25 cellular contexts compared by ENCODE assay signal in the genomic region with DNA sequence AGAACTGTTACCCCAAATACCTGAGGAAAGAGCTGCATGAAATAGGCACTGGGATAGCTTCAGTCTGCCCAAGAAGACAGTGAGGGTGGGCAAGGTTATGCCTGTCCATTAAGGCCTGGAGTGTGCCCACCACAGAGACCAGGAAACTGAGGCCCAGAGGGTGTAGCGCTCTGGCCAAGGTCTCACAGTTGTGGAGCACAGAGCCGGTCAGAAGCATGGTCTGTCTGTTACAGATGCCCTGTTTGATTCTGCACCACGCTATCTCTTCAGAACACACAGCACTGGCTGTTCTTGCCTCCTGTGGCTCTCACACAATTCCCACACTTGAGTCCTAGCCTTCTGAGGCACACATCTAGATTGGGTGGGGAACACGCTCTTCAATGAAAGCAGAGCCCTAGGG.
DNase-seq lines count a peak whose midpoint lies in the region; ATAC-seq, FAIRE-seq and TF ChIP-seq lines count a peak whose summit lies in the region.
"Had no signal": no experiment of that assay in that cellular context is flagged by ENCODE, and none has a peak within 500 bp of the region (broad histone marks: within the 10 kb centered on the region; RNA-seq: fewer than 3 reads in every experiment).

No MANE protein-coding gene starts in this region.

- peak; percentile 34 for DNase-seq in activated effector memory CD4-positive, alpha-beta T cell treated with anti-CD3 and anti-CD28 coated beads, Interleukin-2, amount 50 U/mL, for 16 hours
- DNase-seq in activated effector memory CD4-positive, alpha-beta T cell treated with Interleukin-2 at 50 U/mL for 16 hours, result no peak
- DNase-seq in bronchial epithelial cell (ENCODE audit: low read depth), result no peak
- DNase-seq in islet precursor cell, result peak; percentile 46
- peak; percentile 36 for DNase-seq in spleen
- no peak for DNase-seq in globus pallidus (ENCODE audit: low spot score)
- no peak for DNase-seq in erythroblast (lab: John Stamatoyannopoulos, UW)
- DNase-seq: 8988T; ACHN; AML-193; C1 segment of cervical spinal cord; Calu3; CD4-positive, alpha-beta memory T cell; COR-L47; DMS53; DMS79 treated with DMSO at 0.1 percent for 48 hours; GF-D8; GM23248; H7; HCEC 1CT had no signal

- FAIRE-seq in bronchial epithelial cell (lab: Jason Lieb, UNC), result peak; percentile 36
- FAIRE-seq: A549, GM12891, GM18507, H1 had no signal

- H3K4me1 ChIP-seq in spleen, result no peaks in the 10 kb centered on the region
- H3K4me1 ChIP-seq: A549 had no signal

- WGBS in spleen, 5 donors, result 85 to 98% (median 90%) methylated on average over 4 of the region's 4 CpGs

- no peak for ATAC-seq in GM19395 (IDR thresholded peaks at IDR 0.05; ENCODE audit: unreplicated experiment)
- ATAC-seq: A549 had no signal

- no peak overlapping the region for H3K27ac ChIP-seq in spleen
- H3K27ac ChIP-seq: A549, GM23248 had no signal

- TF ChIP-seq CTCF in bronchial epithelial cell (IDR thresholded peaks at IDR 0.05; ENCODE audit: insufficient read depth, low read length, severe bottlenecking) (no peak), spleen (IDR thresholded peaks at IDR 0.05 in 8 of 11, conservative IDR thresholded peaks at IDR 0.05 in 3 of 11) (no peak)

- no peaks in the 10 kb centered on the region for H3K27me3 ChIP-seq in bronchial epithelial cell (ENCODE audit: control insufficient read depth, insufficient read depth, low read length)
- peaks cover 0 to under 1% (median 0%) of the 10 kb centered on the region in 7 donors for H3K27me3 ChIP-seq in spleen (replicated peaks in 1 of 7)

- intact Hi-C loops in spleen (cut with DNase I; ENCODE audit: low total_unique reads), result no loop called here

- no peaks in the 10 kb centered on the region for H3K9me3 ChIP-seq in spleen
- H3K9me3 ChIP-seq: A549 had no signal

- H3K4me3 ChIP-seq in bronchial epithelial cell (ENCODE audit: low read depth, low read length), result no peak overlapping the region
- H3K4me3 ChIP-seq in spleen, result no peak overlapping the region
- H3K4me3 ChIP-seq: A549, GM23248 had no signal

- H3K36me3 ChIP-seq in bronchial epithelial cell (ENCODE audit: control insufficient read depth, insufficient read depth, low read length), result no peaks in the 10 kb centered on the region
- no peaks in the 10 kb centered on the region for H3K36me3 ChIP-seq in spleen

- TF ChIP-seq POLR2A in spleen (IDR thresholded peaks at IDR 0.05) (no peak), erythroblast (IDR thresholded peaks at IDR 0.05; ENCODE audit: low read length) (no peak)

Comparison
In these comparisons a context has a peak if more than half of its experiments do, and no peak if none do; other contexts are left out.
1. DNase-seq: peak in activated effector memory CD4-positive, alpha-beta T cell treated with anti-CD3 and anti-CD28 coated beads, Interleukin-2, amount 50 U/mL, for 16 hours (single experiment), islet precursor cell (single experiment) and spleen (single experiment); none in activated effector memory CD4-positive, alpha-beta T cell treated with Interleukin-2 at 50 U/mL for 16 hours (single experiment), bronchial epithelial cell (single experiment), globus pallidus (single experiment) and erythroblast (0 of 2).